In genomic region chr4:184968784-184969201, GRCh38 we compare ENCODE assay signal across 14 cellular contexts. TPM values are rescaled to one million over a fixed set of nuclear protein-coding genes. Genes with fewer than 3 reads are reported as not detected.
DNase-seq lines count a peak whose midpoint lies in the region; ATAC-seq and TF ChIP-seq lines count a peak whose summit lies in the region.
"Had no signal": no experiment of that assay in that cellular context is flagged by ENCODE, and none has a peak within 500 bp of the region (broad histone marks: within the 10 kb centered on the region; RNA-seq: fewer than 3 reads in every experiment).

No MANE protein-coding gene starts in this region.

- no peak overlapping the region for H3K4me2 ChIP-seq in GM23338

- TF ChIP-seq CTCF in GM23338 (conservative IDR thresholded peaks at IDR 0.05; ENCODE audit: low read depth in 2 of 2) (no peak), omental fat pad (IDR thresholded peaks at IDR 0.05) (no peak)

- DNase-seq in GM23338 (ENCODE audit: low spot score): no peak
- peak; percentile 41 for DNase-seq in SW480 (ENCODE audit: low spot score)
- DNase-seq in left cardiac atrium: peak; percentile 43
- no peak for DNase-seq in omental fat pad (ENCODE audit: low spot score)
- DNase-seq in kidney tubule cell (ENCODE audit: low spot score): no peak
- no peak for DNase-seq in NCI-H1436 (lab: John Stamatoyannopoulos, UW)
- DNase-seq in DMS 273 (lab: John Stamatoyannopoulos, UW; ENCODE audit: unreplicated experiment): no peak
- DNase-seq: NCI-H446, nucleus accumbens had no signal

- no peak overlapping the region for H3K27ac ChIP-seq in GM23338 (ENCODE audit: low read depth)

- intact Hi-C loops in left cardiac atrium (cut with DNase I): no loop called here

- H3K27me3 ChIP-seq in GM23338 (ENCODE audit: insufficient read depth): no peaks in the 10 kb centered on the region

- no peaks in the 10 kb centered on the region for H3F3A ChIP-seq in GM23338 (replicated peaks; ENCODE audit: low read depth)

- H3K4me1 ChIP-seq in GM23338 (ENCODE audit: insufficient read depth): no peaks in the 10 kb centered on the region

- H3K4me3 ChIP-seq in GM23338: no peak overlapping the region

- H3K27ac Mint-ChIP-seq in GM23338: no peak overlapping the region
- H3K27ac Mint-ChIP-seq: dendritic cell treated with granulocyte-macrophage colony-stimulating factor and Interleukin-4, amounts not matched to agents 40 ng/mL and 50 ng/mL, for 4 days had no signal

- H3K4me1 Mint-ChIP-seq in GM23338: no peaks in the 10 kb centered on the region; the same call in 2 of the 3 replicates

- peaks cover 44% of the 10 kb centered on the region for H3K36me3 Mint-ChIP-seq in GM23338 (ENCODE audit: low read depth)

- H2AFZ ChIP-seq in GM23338: no peak overlapping the region

- H3K9me3 Mint-ChIP-seq in GM23338: peaks cover 60% of the 10 kb centered on the region

- H3K9me2 ChIP-seq in GM23338 (ENCODE audit: insufficient read depth): peaks cover 7% of the 10 kb centered on the region

- no peaks in the 10 kb centered on the region for H4K20me1 ChIP-seq in GM23338 (replicated peaks; ENCODE audit: insufficient read depth)

- H3K27me3 Mint-ChIP-seq in GM23338 (ENCODE audit: insufficient read depth, low read depth, poor library complexity): peaks cover 16% of the 10 kb centered on the region
- H3K27me3 Mint-ChIP-seq: dendritic cell treated with granulocyte-macrophage colony-stimulating factor and Interleukin-4, amounts not matched to agents 40 ng/mL and 50 ng/mL, for 4 days had no signal

- no peak overlapping the region for H3K4me3 Mint-ChIP-seq in GM23338
- H3K4me3 Mint-ChIP-seq: dendritic cell treated with granulocyte-macrophage colony-stimulating factor and Interleukin-4, amounts not matched to agents 40 ng/mL and 50 ng/mL, for 4 days had no signal

- no peaks in the 10 kb centered on the region for H3K36me3 ChIP-seq in GM23338 (ENCODE audit: insufficient read depth)

- peak; percentile 77 for ATAC-seq in GM23338
- peak; percentile 83 to 99 for ATAC-seq in left cardiac atrium
- ATAC-seq in omental fat pad (ENCODE audit: low FRiP score): peak; percentile 95
- no peak for ATAC-seq in GM21528 (IDR thresholded peaks at IDR 0.05; ENCODE audit: low FRiP score, unreplicated experiment)
- ATAC-seq: Panc1 had no signal

- H3K79me2 ChIP-seq in GM23338 (replicated peaks; ENCODE audit: insufficient read depth): no peaks in the 10 kb centered on the region

TF ChIP-seq in GM23338, 12 proteins besides CTCF, POLR2A, EP300 and RAD21 (continues in another document):
- TF ChIP-seq ZNF331 (CRISPR knock-in tag; IDR thresholded peaks at IDR 0.05; ENCODE audit: low read depth): no peak
- TF ChIP-seq STAT1 (IDR thresholded peaks at IDR 0.05; ENCODE audit: unreplicated experiment): no peak
- no peak for TF ChIP-seq EZH2phosphoT487 (IDR thresholded peaks at IDR 0.05; ENCODE audit: unreplicated experiment)
- TF ChIP-seq ETS1 (IDR thresholded peaks at IDR 0.05): no peak
- no peak for TF ChIP-seq REST (IDR thresholded peaks at IDR 0.05; ENCODE audit: unreplicated experiment)
- TF ChIP-seq CREB1 (CRISPR knock-in tag; IDR thresholded peaks at IDR 0.05; ENCODE audit: low read depth): no peak
- no peak for TF ChIP-seq EZH2 (IDR thresholded peaks at IDR 0.05; ENCODE audit: low read depth, unreplicated experiment)
- no peak for TF ChIP-seq POLR2AphosphoS5 (IDR thresholded peaks at IDR 0.05; ENCODE audit: low read depth)
- TF ChIP-seq JUNB (IDR thresholded peaks at IDR 0.05; ENCODE audit: unreplicated experiment): no peak

RNA-seq across cellular contexts. Expression of gene HELT, which starts 49.5 kb away (rescaled TPM):
- not detected in 2 replicates for total RNA-seq in GM23338 (2014; rRNA removed; shearing (Covaris generic))
- 0.28 TPM in 1 of 2 replicates, not detected in the other for polyA plus RNA-seq in GM23338 (2016; fragmentation: Nextera tagmentation; extraction: Ambion mirVana)
- total RNA-seq in left cardiac atrium (not detected), omental fat pad (not detected)
- total RNA-seq: kidney epithelial cell had no signal
- polyA plus RNA-seq: BJ had no signal

Comparison
In these comparisons a context has a peak if more than half of its experiments do, and no peak if none do; other contexts are left out.
1. DNase-seq: peak in SW480 (single experiment) and left cardiac atrium (single experiment); none in GM23338 (single experiment), omental fat pad (single experiment), kidney tubule cell (single experiment), NCI-H1436 (single experiment) and DMS 273 (single experiment).